ENCODE assay signal across 1 cellular context in the genomic region with DNA sequence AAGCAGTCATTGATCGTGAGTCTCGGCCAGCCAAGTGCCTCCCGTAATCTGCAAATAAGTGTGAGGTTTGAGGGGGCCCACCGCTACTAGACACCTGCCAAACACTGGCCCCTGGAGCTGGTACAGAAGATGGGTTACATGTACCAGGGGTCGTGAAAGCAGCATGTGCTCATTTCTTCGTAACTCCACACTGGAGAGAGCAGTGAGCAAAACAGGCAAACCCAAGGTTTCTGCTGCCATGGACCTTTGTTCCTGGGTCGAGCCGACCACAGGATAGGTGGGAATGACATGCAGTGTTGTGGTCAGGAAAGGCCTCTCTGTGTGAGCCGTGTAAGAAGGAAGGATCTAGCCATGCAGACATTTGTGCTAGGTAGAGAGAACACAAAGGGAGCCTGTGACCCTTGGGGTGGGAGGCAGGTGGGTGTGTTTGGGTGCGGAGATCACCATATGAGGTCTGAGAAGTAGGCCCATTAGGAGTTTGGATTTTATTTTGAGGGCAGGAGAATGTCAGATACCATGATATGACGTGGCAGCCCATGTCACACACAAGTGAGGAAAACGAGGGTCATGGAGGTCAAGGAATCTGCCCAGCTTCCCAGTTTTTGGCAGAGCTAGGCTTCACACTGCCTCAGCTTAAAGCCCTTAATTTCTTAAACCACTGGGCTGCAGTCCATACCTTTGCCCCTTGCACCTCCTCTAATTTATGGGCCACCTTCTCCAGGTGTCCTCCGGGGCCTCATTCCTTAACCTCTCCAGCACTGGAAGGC.
TF ChIP-seq lines count a peak whose summit lies in the region.

No MANE protein-coding gene starts in this region.

TF ChIP-seq in IMR-90, 13 proteins besides CTCF, POLR2A, EP300 and RAD21:
- TF ChIP-seq MAFK (IDR thresholded peaks at IDR 0.05; ENCODE audit: low read depth, low read length) (no peak), MAZ (IDR thresholded peaks at IDR 0.05; ENCODE audit: borderline replicate concordance, low read depth, low read length) (no peak), CHD1 (IDR thresholded peaks at IDR 0.05; ENCODE audit: low read depth, low read length) (no peak), FOS (IDR thresholded peaks at IDR 0.05; ENCODE audit: low read depth, low read length) (no peak), MXI1 (IDR thresholded peaks at IDR 0.05; ENCODE audit: borderline replicate concordance, low read depth, low read length) (no peak), BHLHE40 (IDR thresholded peaks at IDR 0.05; ENCODE audit: low read depth, low read length) (no peak), RCOR1 (IDR thresholded peaks at IDR 0.05; ENCODE audit: insufficient replicate concordance, low read length) (no peak), SMC3 (IDR thresholded peaks at IDR 0.05; ENCODE audit: low read depth, low read length) (no peak), NFE2L2 (IDR thresholded peaks at IDR 0.05; ENCODE audit: low read depth, low read length) (no peak), RFX5 (IDR thresholded peaks at IDR 0.05; ENCODE audit: low read depth, low read length) (no peak), CEBPB (IDR thresholded peaks at IDR 0.05; ENCODE audit: low read depth, low read length) (no peak)
- TF ChIP-seq, protein P1, sequence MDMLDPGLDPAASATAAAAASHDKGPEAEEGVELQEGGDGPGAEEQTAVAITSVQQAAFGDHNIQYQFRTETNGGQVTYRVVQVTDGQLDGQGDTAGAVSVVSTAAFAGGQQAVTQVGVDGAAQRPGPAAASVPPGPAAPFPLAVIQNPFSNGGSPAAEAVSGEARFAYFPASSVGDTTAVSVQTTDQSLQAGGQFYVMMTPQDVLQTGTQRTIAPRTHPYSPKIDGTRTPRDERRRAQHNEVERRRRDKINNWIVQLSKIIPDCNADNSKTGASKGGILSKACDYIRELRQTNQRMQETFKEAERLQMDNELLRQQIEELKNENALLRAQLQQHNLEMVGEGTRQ (IDR thresholded peaks at IDR 0.05; ENCODE audit: low read depth, low read length): no peak
- TF ChIP-seq, protein P2, sequence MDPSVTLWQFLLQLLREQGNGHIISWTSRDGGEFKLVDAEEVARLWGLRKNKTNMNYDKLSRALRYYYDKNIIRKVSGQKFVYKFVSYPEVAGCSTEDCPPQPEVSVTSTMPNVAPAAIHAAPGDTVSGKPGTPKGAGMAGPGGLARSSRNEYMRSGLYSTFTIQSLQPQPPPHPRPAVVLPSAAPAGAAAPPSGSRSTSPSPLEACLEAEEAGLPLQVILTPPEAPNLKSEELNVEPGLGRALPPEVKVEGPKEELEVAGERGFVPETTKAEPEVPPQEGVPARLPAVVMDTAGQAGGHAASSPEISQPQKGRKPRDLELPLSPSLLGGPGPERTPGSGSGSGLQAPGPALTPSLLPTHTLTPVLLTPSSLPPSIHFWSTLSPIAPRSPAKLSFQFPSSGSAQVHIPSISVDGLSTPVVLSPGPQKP (IDR thresholded peaks at IDR 0.05; ENCODE audit: borderline replicate concordance, low read depth, low read length): no peak
